1 cellular context compared by ENCODE assay signal in genomic region chr1:234490789-234491479, GRCh38.
TF ChIP-seq lines count a peak whose summit lies in the region.

No MANE protein-coding gene starts in this region.

TF ChIP-seq in K562, 482 proteins besides CTCF, POLR2A, EP300 and RAD21 (continued from another document and continues in another):
- TF ChIP-seq TBL1XR1 (IDR thresholded peaks at IDR 0.05; ENCODE audit: low read length in 2 of 2) = peak in 1 of 2 experiments; percentile 83; a peak in 2 of 4 replicates
- no peak for TF ChIP-seq DLX4 (CRISPR knock-in tag; IDR thresholded peaks at IDR 0.05)
- TF ChIP-seq KHSRP (IDR thresholded peaks at IDR 0.05) = peak; percentile 40; the same call in 1 of the 2 replicates
- no peak for TF ChIP-seq ZNF398 (CRISPR knock-in tag; IDR thresholded peaks at IDR 0.05)
- TF ChIP-seq POLR2G (IDR thresholded peaks at IDR 0.05; ENCODE audit: low read depth, low read length) = no peak
- TF ChIP-seq MYC (IDR thresholded peaks at IDR 0.05; ENCODE audit: low read depth, low read length) = peak; percentile 49; the same call in 1 of the 2 replicates
- peak; percentile 38; the same call in 1 of the 2 replicates for TF ChIP-seq MYC (CRISPR knock-in tag; IDR thresholded peaks at IDR 0.05; ENCODE audit: borderline replicate concordance, low read depth)
- TF ChIP-seq CBFB (CRISPR knock-in tag; IDR thresholded peaks at IDR 0.05) = no peak
- TF ChIP-seq RUNX1 (IDR thresholded peaks at IDR 0.05; ENCODE audit: low read depth) = no peak
- no peak for TF ChIP-seq AFF4 (CRISPR knock-in tag; IDR thresholded peaks at IDR 0.05)
- TF ChIP-seq SMC3 (conservative IDR thresholded peaks at IDR 0.05; ENCODE audit: insufficient read depth, low read depth, low read length) = no peak
- TF ChIP-seq CBX2 (IDR thresholded peaks at IDR 0.05; ENCODE audit: insufficient read depth, low read length, poor library complexity, severe bottlenecking) = no peak
- peak; percentile 89 for TF ChIP-seq MEF2D (tag; conservative IDR thresholded peaks at IDR 0.05; ENCODE audit: low read depth)
- peak; percentile 65; the same call in 1 of the 2 replicates for TF ChIP-seq ZNF41 (CRISPR knock-in tag; conservative IDR thresholded peaks at IDR 0.05)
- TF ChIP-seq ETV5 (CRISPR knock-in tag; IDR thresholded peaks at IDR 0.05; ENCODE audit: low read depth) = no peak
- TF ChIP-seq HINFP (tag; conservative IDR thresholded peaks at IDR 0.05; ENCODE audit: low read depth) = no peak
- no peak for TF ChIP-seq WHSC1 (IDR thresholded peaks at IDR 0.05; ENCODE audit: low read length)
- no peak for TF ChIP-seq PHF8 (IDR thresholded peaks at IDR 0.05; ENCODE audit: borderline replicate concordance, low read length)
- no peak for TF ChIP-seq PURB (CRISPR knock-in tag; IDR thresholded peaks at IDR 0.05; ENCODE audit: low read depth)
- peak; percentile 93 for TF ChIP-seq HEY1 (CRISPR knock-in tag; IDR thresholded peaks at IDR 0.05; ENCODE audit: borderline replicate concordance)
- no peak for TF ChIP-seq SRSF3 (IDR thresholded peaks at IDR 0.05; ENCODE audit: insufficient read depth, low read length)
- TF ChIP-seq ZNF740 (CRISPR knock-in tag; IDR thresholded peaks at IDR 0.05) = no peak
- peak in 1 of 2 experiments; percentile 71; a peak in 2 of 4 replicates for TF ChIP-seq ZNF740 (tag; IDR thresholded peaks at IDR 0.05)
- TF ChIP-seq CREM (IDR thresholded peaks at IDR 0.05; ENCODE audit: low read depth) = peak; percentile 63
- no peak for TF ChIP-seq ZNF75A (CRISPR knock-in tag; IDR thresholded peaks at IDR 0.05)
- TF ChIP-seq CHD2 (IDR thresholded peaks at IDR 0.05; ENCODE audit: low read depth, low read length) = no peak
- no peak for TF ChIP-seq ZNF512 (tag; IDR thresholded peaks at IDR 0.05)
- TF ChIP-seq TFAM (CRISPR knock-in tag; conservative IDR thresholded peaks at IDR 0.05) = no peak
- TF ChIP-seq CREBBP (IDR thresholded peaks at IDR 0.05; ENCODE audit: low read depth, low read length) = no peak
- no peak for TF ChIP-seq ZNF518B (CRISPR knock-in tag; IDR thresholded peaks at IDR 0.05)
- no peak for TF ChIP-seq MAX (CRISPR knock-in tag; IDR thresholded peaks at IDR 0.05)
- TF ChIP-seq PTBP1 (IDR thresholded peaks at IDR 0.05; ENCODE audit: low read depth, low read length) = no peak
- TF ChIP-seq SMAD4 (CRISPR knock-in tag; conservative IDR thresholded peaks at IDR 0.05) = peak; percentile 93
- no peak for TF ChIP-seq TEAD2 (tag; IDR thresholded peaks at IDR 0.05)
- no peak for TF ChIP-seq ZNF699 (CRISPR knock-in tag; IDR thresholded peaks at IDR 0.05; ENCODE audit: insufficient replicate concordance)
- peak; percentile 76; the same call in 1 of the 2 replicates for TF ChIP-seq HIVEP1 (CRISPR knock-in tag; IDR thresholded peaks at IDR 0.05)
- no peak for TF ChIP-seq CCAR2 (IDR thresholded peaks at IDR 0.05; ENCODE audit: low read depth, low read length)
- TF ChIP-seq RNF2 (IDR thresholded peaks at IDR 0.05) = peak; percentile 46; the same call in 1 of the 2 replicates
- no peak for TF ChIP-seq STAT6 (CRISPR knock-in tag; IDR thresholded peaks at IDR 0.05)
- no peak for TF ChIP-seq MIER1 (IDR thresholded peaks at IDR 0.05; ENCODE audit: low read depth)
- no peak for TF ChIP-seq RBM39 (optimal IDR thresholded peaks at IDR 0.05; ENCODE audit: low read depth, low read length)
- TF ChIP-seq KDM4B (IDR thresholded peaks at IDR 0.05; ENCODE audit: borderline replicate concordance in 2 of 2, low read depth in 1 of 2) = no peak
- no peak for TF ChIP-seq BRD4 (IDR thresholded peaks at IDR 0.05)
